In genomic region chr16:77603656-77604055, GRCh38 we compare ENCODE assay signal across 16 cellular contexts.
A peak's percentile ranks its signal among the peaks of the same experiment; 100 is the strongest.
DNase-seq lines count a peak whose midpoint lies in the region; ATAC-seq and TF ChIP-seq lines count a peak whose summit lies in the region.
"Had no signal": no experiment of that assay in that cellular context is flagged by ENCODE, and none has a peak within 500 bp of the region (broad histone marks: within the 10 kb centered on the region; RNA-seq: fewer than 3 reads in every experiment).

No MANE protein-coding gene starts in this region.

- no peaks in the 10 kb centered on the region for H3K27me3 Mint-ChIP-seq in GM23338 (ENCODE audit: insufficient read depth, low read depth, poor library complexity)

- H4K20me1 ChIP-seq in GM23338 (replicated peaks; ENCODE audit: insufficient read depth): no peaks in the 10 kb centered on the region

- no peak overlapping the region for H2BK15ac ChIP-seq in neuronal stem cell (ENCODE audit: low read length)

- H3K4me2 ChIP-seq in GM23338: peak overlapping the region; percentile 18; the same call in 1 of the 2 replicates
- peak overlapping the region; percentile 10 for H3K4me2 ChIP-seq in parathyroid adenoma (ENCODE audit: low read length)
- no peak overlapping the region for H3K4me2 ChIP-seq in neuronal stem cell (ENCODE audit: insufficient read depth, low read length, poor library complexity, severe bottlenecking)

- TF ChIP-seq EP300 in esophagus muscularis mucosa (IDR thresholded peaks at IDR 0.05): no peak

- H4K91ac ChIP-seq in neuronal stem cell (ENCODE audit: low read depth, low read length, poor library complexity): no peak overlapping the region

- BruUV-seq in Panc1 (replicated peaks; lab: Mats Ljungman, UMichigan): no TSS peak

- no peak overlapping the region for H3K27ac Mint-ChIP-seq in GM23338
- H3K27ac Mint-ChIP-seq: CD4-positive, alpha-beta memory T cell; HFFc6 had no signal

- H3K27ac ChIP-seq in GM23338 (ENCODE audit: low read depth): no peak overlapping the region
- peak overlapping the region; percentile 51; the same call in 1 of the 2 replicates for H3K27ac ChIP-seq in Panc1 (ENCODE audit: low read length)
- no peak overlapping the region for H3K27ac ChIP-seq in esophagus muscularis mucosa (replicated peaks in 1 of 4)
- H3K27ac ChIP-seq in parathyroid adenoma: no peak overlapping the region
- no peak overlapping the region for H3K27ac ChIP-seq in neuronal stem cell (replicated peaks; ENCODE audit: low read length)
- no peak overlapping the region for H3K27ac ChIP-seq in caudate nucleus (ENCODE audit: low read depth, low read length)

- CTCF ChIA-PET in Panc1 (lab: Charles Lee): no interaction called here

- 44% methylated on average over 2 of the region's 2 CpGs for WGBS in esophagus muscularis mucosa
- WGBS in neuronal stem cell (ENCODE audit: extremely low coverage in 2 of 2, insufficient read length in 2 of 2, insufficient replicate concordance in 1 of 2), 2 donors: no CpG with 5 or more reads among the region's 2 CpGs

- H3K79me2 ChIP-seq in GM23338 (replicated peaks; ENCODE audit: insufficient read depth): no peaks in the 10 kb centered on the region
- no peaks in the 10 kb centered on the region for H3K79me2 ChIP-seq in parathyroid adenoma

- H2AFZ ChIP-seq in GM23338: no peak overlapping the region
- H2AFZ ChIP-seq in parathyroid adenoma: no peak overlapping the region
- H2AFZ ChIP-seq in neuronal stem cell (ENCODE audit: low read length): no peak overlapping the region

- no peaks in the 10 kb centered on the region for H3F3A ChIP-seq in GM23338 (replicated peaks; ENCODE audit: low read depth)

- no peak overlapping the region for H3K18ac ChIP-seq in neuronal stem cell (ENCODE audit: low read length)

- H3K4me3 ChIP-seq in GM23338 (no peak overlapping the region), Panc1 (ENCODE audit: low read depth in 2 of 2, low read length in 2 of 2) (no peak overlapping the region), esophagus muscularis mucosa (no peak overlapping the region), parathyroid adenoma (ENCODE audit: low read depth, low read length) (no peak overlapping the region), neuronal stem cell (ENCODE audit: low read length in 2 of 2) (no peak overlapping the region)
- H3K4me3 ChIP-seq: GM12878, HAP-1 had no signal

- peaks cover 5% of the 10 kb centered on the region; the same call in 1 of the 3 replicates for H3K36me3 Mint-ChIP-seq in GM23338 (ENCODE audit: low read depth)
- H3K36me3 Mint-ChIP-seq: CD4-positive, alpha-beta memory T cell had no signal

- no peak overlapping the region for H3K14ac ChIP-seq in neuronal stem cell (ENCODE audit: low read length)

- ATAC-seq in GM23338 (no peak), Panc1 (no peak), HG03135 (IDR thresholded peaks at IDR 0.05; ENCODE audit: unreplicated experiment) (no peak)
- ATAC-seq: GM12878 had no signal

- in situ Hi-C loops in Panc1 (cut with HindIII; ENCODE audit: low pct_unique_long_range_greater_than_20kb, low sequenced_read_pairs): no loop called here

- H3K4me1 ChIP-seq in GM23338 (ENCODE audit: insufficient read depth) (no peaks in the 10 kb centered on the region), Panc1 (ENCODE audit: control insufficient read depth, insufficient read depth, low read length) (no peaks in the 10 kb centered on the region), esophagus muscularis mucosa (no peaks in the 10 kb centered on the region), parathyroid adenoma (no peaks in the 10 kb centered on the region), neuronal stem cell (ENCODE audit: control insufficient read depth in 2 of 2, insufficient read depth in 1 of 2, low read depth in 1 of 2, low read length in 2 of 2) (no peaks in the 10 kb centered on the region)
- H3K4me1 ChIP-seq: Caco-2, HAP-1 had no signal

- H2BK5ac ChIP-seq in neuronal stem cell (ENCODE audit: low read length): no peak overlapping the region

- peaks cover 11% of the 10 kb centered on the region; the same call in 1 of the 3 replicates for H3K9me3 Mint-ChIP-seq in GM23338

- H3K9me3 ChIP-seq in Panc1 (ENCODE audit: control insufficient read depth, insufficient read depth, low read depth, low read length): no peaks in the 10 kb centered on the region
- H3K9me3 ChIP-seq in esophagus muscularis mucosa: peaks cover 0 to 12% (median 0%) of the 10 kb centered on the region in 4 donors
- no peaks in the 10 kb centered on the region for H3K9me3 ChIP-seq in parathyroid adenoma (ENCODE audit: control insufficient read depth, low read length)
- H3K9me3 ChIP-seq in neuronal stem cell (replicated peaks in 1 of 2; ENCODE audit: control insufficient read depth in 2 of 2, insufficient read depth in 1 of 2, low read depth in 1 of 2, low read length in 2 of 2): peaks cover 0 to 7% of the 10 kb centered on the region in 2 donors
- H3K9me3 ChIP-seq: HAP-1 had no signal

- no peak for TF ChIP-seq POLR2A in esophagus muscularis mucosa (IDR thresholded peaks at IDR 0.05; ENCODE audit: low read depth)

- no peak for TF ChIP-seq CTCF in GM23338 (conservative IDR thresholded peaks at IDR 0.05; ENCODE audit: low read depth in 2 of 2)
- no peak for TF ChIP-seq CTCF in Panc1 (IDR thresholded peaks at IDR 0.05)
- no peak for TF ChIP-seq CTCF in esophagus muscularis mucosa (IDR thresholded peaks at IDR 0.05)
- TF ChIP-seq CTCF in parathyroid adenoma (IDR thresholded peaks at IDR 0.05): no peak

- H3K9ac ChIP-seq in parathyroid adenoma: no peak overlapping the region
- H3K9ac ChIP-seq in neuronal stem cell (ENCODE audit: low read depth, low read length, poor library complexity): no peak overlapping the region

- no peaks in the 10 kb centered on the region for H3K36me3 ChIP-seq in GM23338 (ENCODE audit: insufficient read depth)
- H3K36me3 ChIP-seq in Panc1 (ENCODE audit: control insufficient read depth, insufficient read depth, low read length): no peaks in the 10 kb centered on the region
- H3K36me3 ChIP-seq in esophagus muscularis mucosa: no peaks in the 10 kb centered on the region
- no peaks in the 10 kb centered on the region for H3K36me3 ChIP-seq in parathyroid adenoma (ENCODE audit: control insufficient read depth, insufficient read depth, low read length)
- H3K36me3 ChIP-seq in neuronal stem cell (replicated peaks in 1 of 2; ENCODE audit: control insufficient read depth in 2 of 2, insufficient read depth in 2 of 2, low read length in 2 of 2): no peaks in the 10 kb centered on the region
- H3K36me3 ChIP-seq: HAP-1 had no signal

- H2BK120ac ChIP-seq in neuronal stem cell (ENCODE audit: low read depth, low read length): no peak overlapping the region

- H3K27me3 ChIP-seq in GM23338 (ENCODE audit: insufficient read depth) (no peaks in the 10 kb centered on the region), Panc1 (ENCODE audit: control insufficient read depth, insufficient read depth, low read length) (no peaks in the 10 kb centered on the region), esophagus muscularis mucosa (no peaks in the 10 kb centered on the region), parathyroid adenoma (ENCODE audit: control insufficient read depth, insufficient read depth, low read length) (no peaks in the 10 kb centered on the region), neuronal stem cell (ENCODE audit: control insufficient read depth in 3 of 3, insufficient read depth in 3 of 3, low read depth in 1 of 3, low read length in 3 of 3) (no peaks in the 10 kb centered on the region)

- H3K23ac ChIP-seq in neuronal stem cell (ENCODE audit: low read depth, low read length, poor library complexity): no peak overlapping the region

- no peak overlapping the region for H2AK5ac ChIP-seq in neuronal stem cell (ENCODE audit: low read depth, low read length)

- H3K4ac ChIP-seq in neuronal stem cell (ENCODE audit: low read length): no peak overlapping the region

- intact Hi-C loops in Panc1 (cut with micrococcal nuclease; ENCODE audit: unreplicated experiment) (no loop called here), esophagus muscularis mucosa (cut with DNase I) (no loop called here)

- no peaks in the 10 kb centered on the region for H3K9me2 ChIP-seq in GM23338 (ENCODE audit: insufficient read depth)

- H3K4me3 Mint-ChIP-seq in GM23338: no peak overlapping the region
- H3K4me3 Mint-ChIP-seq: CD4-positive, alpha-beta memory T cell; HFFc6 had no signal

- POLR2A ChIA-PET in Panc1 (lab: Charles Lee): no interaction called here

- DNase-seq in GM23338 (ENCODE audit: low spot score) (peak; percentile 11), Panc1 (ENCODE audit: low read depth, low spot score) (no peak), esophagus muscularis mucosa (ENCODE audit: extremely low spot score) (peak; percentile 66), neuronal stem cell (ENCODE audit: low spot score) (no peak), caudate nucleus (lab: John Stamatoyannopoulos, UW) (no peak)
- DNase-seq: C1 segment of cervical spinal cord; Caco-2; CD4-positive, alpha-beta memory T cell; DMS153; DND-41; GDM1; HFFc6 had no signal

- no peak overlapping the region for H2BK12ac ChIP-seq in neuronal stem cell (ENCODE audit: low read length)

- H4K8ac ChIP-seq in neuronal stem cell (ENCODE audit: low read depth, low read length): no peak overlapping the region

- H3K4me1 Mint-ChIP-seq in GM23338: peaks cover 16% of the 10 kb centered on the region
- H3K4me1 Mint-ChIP-seq: CD4-positive, alpha-beta memory T cell had no signal

- no peaks in the 10 kb centered on the region for H3K79me1 ChIP-seq in neuronal stem cell (ENCODE audit: low read depth, low read length)

TF ChIP-seq in GM23338, 12 proteins besides CTCF, POLR2A, EP300 and RAD21 (continues in another document):
- TF ChIP-seq CREB1 (CRISPR knock-in tag; IDR thresholded peaks at IDR 0.05; ENCODE audit: low read depth) (no peak), EZH2phosphoT487 (IDR thresholded peaks at IDR 0.05; ENCODE audit: unreplicated experiment) (no peak), EZH2 (IDR thresholded peaks at IDR 0.05; ENCODE audit: low read depth, unreplicated experiment) (no peak)

Comparison
In these comparisons a context has a peak if more than half of its experiments do, and no peak if none do; other contexts are left out.
1. DNase-seq: peak in GM23338 (single experiment) and esophagus muscularis mucosa (single experiment); none in Panc1 (single experiment), neuronal stem cell (single experiment) and caudate nucleus (0 of 61).